Comparison of ENCODE assay signal across 8 cellular contexts in the genomic region with DNA sequence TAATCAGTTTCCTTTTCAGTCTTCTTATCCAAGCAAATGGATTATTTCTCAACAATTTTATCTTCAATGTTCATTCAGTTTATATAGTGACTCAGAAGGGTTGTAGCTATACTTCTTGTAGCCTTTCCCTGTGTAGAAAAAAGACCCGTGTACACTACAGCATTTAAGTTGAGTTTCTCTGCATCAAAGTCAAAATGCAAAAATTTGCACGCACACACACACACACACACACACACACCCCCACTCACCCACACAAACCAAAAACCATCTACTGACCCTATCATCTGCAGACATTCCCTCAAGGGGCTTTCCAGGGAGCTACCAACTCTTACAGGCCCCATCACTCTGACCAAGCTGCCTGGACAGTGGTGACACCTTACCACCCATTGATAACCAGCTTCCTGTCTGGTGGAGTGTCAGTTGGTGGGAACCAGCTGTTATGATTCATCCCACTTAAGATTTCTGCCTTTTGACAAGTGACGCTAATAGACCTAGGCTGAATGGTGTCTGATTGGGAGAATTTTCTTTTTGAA. TPM values are rescaled to one million over a fixed set of nuclear protein-coding genes. Genes with fewer than 3 reads are reported as not detected.
DNase-seq lines count a peak whose midpoint lies in the region; ATAC-seq, FAIRE-seq and TF ChIP-seq lines count a peak whose summit lies in the region.

No MANE protein-coding gene starts in this region.

- no peak for TF ChIP-seq RAD21 in GM12878 (IDR thresholded peaks at IDR 0.05; ENCODE audit: insufficient read depth, low read depth, low read length)

- no peaks in the 10 kb centered on the region for H3K79me2 ChIP-seq in GM12878 (ENCODE audit: control insufficient read depth, insufficient read depth, low read length)

- intact Hi-C loops in GM12878 (cut with micrococcal nuclease; ENCODE audit: unreplicated experiment): loop anchor here (1.0 kb wide), 1 partner anchor 47 kb away; no protein-coding TSS in a partner anchor

- H3K36me3 ChIP-seq in GM12878 (ENCODE audit: control insufficient read depth in 2 of 2, insufficient read depth in 2 of 2, low read length in 1 of 2) (no peaks in the 10 kb centered on the region), gastroesophageal sphincter (no peaks in the 10 kb centered on the region)

- CTCF ChIA-PET in GM12878 (lab: Yijun Ruan, JAX): interaction anchor here (0.7 to 3.6 kb wide), 17 partner anchors 11 to 466 kb away, joined by 3 to 32 read pairs (median 3); a partner anchor contains a TSS

- peak; percentile 94 for DNase-seq in CMK (ENCODE audit: low read depth)
- DNase-seq in GM12878 (ENCODE audit: low read depth, low spot score): peak; percentile 87
- no peak for DNase-seq in COLO829 (ENCODE audit: low spot score)
- DNase-seq in amniotic stem cell (lab: John Stamatoyannopoulos, UW): no peak
- no peak for DNase-seq in HT-29 (ENCODE audit: low spot score)

- H3K9ac ChIP-seq in GM12878 (ENCODE audit: control insufficient read depth, insufficient read depth, low read length): no peak overlapping the region

- H3K4me2 ChIP-seq in GM12878 (ENCODE audit: control insufficient read depth, insufficient read depth): peak overlapping the region; percentile 41; the same call in 1 of the 2 replicates

- peak; percentile 75 for ATAC-seq in GM19438 (IDR thresholded peaks at IDR 0.05; ENCODE audit: low read depth, unreplicated experiment)
- ATAC-seq in HG03460 (IDR thresholded peaks at IDR 0.05; ENCODE audit: unreplicated experiment): peak; percentile 92
- ATAC-seq in GM12878: peak; percentile 99
- no peak for ATAC-seq in gastroesophageal sphincter

- no TSS peak for BruUV-seq in GM12878 (replicated peaks; lab: Mats Ljungman, UMichigan)

- no peaks in the 10 kb centered on the region; the same call in none of the 3 replicates for H3K9me3 ChIP-seq in GM12878 (replicated peaks; ENCODE audit: control insufficient read depth, insufficient read depth, low read length)
- no peaks in the 10 kb centered on the region for H3K9me3 ChIP-seq in gastroesophageal sphincter

- TF ChIP-seq CTCF in GM12878 (IDR thresholded peaks at IDR 0.05 in 2 of 3, conservative IDR thresholded peaks at IDR 0.05 in 1 of 3; ENCODE audit: control insufficient read depth in 2 of 3, extremely low read depth in 1 of 3, insufficient read depth in 1 of 3, low read depth in 3 of 3, low read length in 3 of 3) (no peak), gastroesophageal sphincter (IDR thresholded peaks at IDR 0.05) (no peak)

- no peaks in the 10 kb centered on the region for H4K20me1 ChIP-seq in GM12878 (ENCODE audit: control insufficient read depth, insufficient read depth)

- peaks cover 10% of the 10 kb centered on the region for H3K4me1 ChIP-seq in GM12878 (ENCODE audit: control insufficient read depth, insufficient read depth, low read length)
- H3K4me1 ChIP-seq in gastroesophageal sphincter: no peaks in the 10 kb centered on the region

- in situ Hi-C loops in GM12878 (cut with MboI): no loop called here

- POLR2A ChIA-PET in GM12878 (lab: Charles Lee): interaction anchor here (0.6 to 3.2 kb wide), 14 partner anchors 10 to 243 kb away, joined by 3 to 13 read pairs (median 4); a partner anchor contains a TSS

- TF ChIP-seq POLR2A in GM12878 (IDR thresholded peaks at IDR 0.05; ENCODE audit: low read depth, low read length) (no peak), gastroesophageal sphincter (IDR thresholded peaks at IDR 0.05) (no peak)

- H3K27ac ChIP-seq in GM12878 (ENCODE audit: control insufficient read depth, insufficient read depth) (no peak overlapping the region; the same call in 1 of the 2 replicates), gastroesophageal sphincter (no peak overlapping the region)

- H3K27me3 ChIP-seq in GM12878 (replicated peaks in 1 of 2; ENCODE audit: control insufficient read depth in 2 of 2, insufficient read depth in 2 of 2, low read length in 1 of 2): no peaks in the 10 kb centered on the region
- H3K27me3 ChIP-seq in gastroesophageal sphincter: no peaks in the 10 kb centered on the region

- WGBS in GM12878 (ENCODE audit: insufficient coverage, insufficient replicate concordance, low lambda C conversion rate, missing lambda C conversion rate): 1% methylated on average over 3 of the region's 3 CpGs
- 49 to 79% methylated on average over 3 of the region's 3 CpGs for WGBS in gastroesophageal sphincter (ENCODE audit: low coverage in 1 of 2), 2 donors

- TF ChIP-seq EP300 in GM12878 (IDR thresholded peaks at IDR 0.05; ENCODE audit: borderline replicate concordance in 1 of 2, control insufficient read depth in 1 of 2, low read depth in 2 of 2, low read length in 2 of 2): peak; percentile 52 to 71; a peak in 3 of 4 replicates
- TF ChIP-seq EP300 in gastroesophageal sphincter (IDR thresholded peaks at IDR 0.05): no peak

- SMC1A ChIA-PET in GM12878 (lab: Charles Lee; ENCODE audit: uncharacterized antibody, unreplicated experiment): interaction anchor here (0.8 to 6.4 kb wide), 24 partner anchors 11 to 466 kb away, joined by 3 to 59 read pairs (median 4); a partner anchor contains a TSS

- RAD21 ChIA-PET in GM12878 (lab: Charles Lee; ENCODE audit: unreplicated experiment): interaction anchor here (0.6 to 4.3 kb wide), 19 partner anchors 11 to 629 kb away, joined by 3 to 41 read pairs (median 5); a partner anchor contains a TSS

- peak; percentile 88 for FAIRE-seq in GM12878 (lab: Jason Lieb, UNC)

- no peak overlapping the region for H3K4me3 ChIP-seq in GM12878
- H3K4me3 ChIP-seq in gastroesophageal sphincter: no peak overlapping the region

- H2AFZ ChIP-seq in GM12878 (ENCODE audit: control insufficient read depth, low read depth, low read length): peak overlapping the region; percentile 25; the same call in 1 of the 2 replicates

TF ChIP-seq in GM12878, 131 proteins besides CTCF, POLR2A, EP300 and RAD21 (continues in another document):
- TF ChIP-seq, protein P1, sequence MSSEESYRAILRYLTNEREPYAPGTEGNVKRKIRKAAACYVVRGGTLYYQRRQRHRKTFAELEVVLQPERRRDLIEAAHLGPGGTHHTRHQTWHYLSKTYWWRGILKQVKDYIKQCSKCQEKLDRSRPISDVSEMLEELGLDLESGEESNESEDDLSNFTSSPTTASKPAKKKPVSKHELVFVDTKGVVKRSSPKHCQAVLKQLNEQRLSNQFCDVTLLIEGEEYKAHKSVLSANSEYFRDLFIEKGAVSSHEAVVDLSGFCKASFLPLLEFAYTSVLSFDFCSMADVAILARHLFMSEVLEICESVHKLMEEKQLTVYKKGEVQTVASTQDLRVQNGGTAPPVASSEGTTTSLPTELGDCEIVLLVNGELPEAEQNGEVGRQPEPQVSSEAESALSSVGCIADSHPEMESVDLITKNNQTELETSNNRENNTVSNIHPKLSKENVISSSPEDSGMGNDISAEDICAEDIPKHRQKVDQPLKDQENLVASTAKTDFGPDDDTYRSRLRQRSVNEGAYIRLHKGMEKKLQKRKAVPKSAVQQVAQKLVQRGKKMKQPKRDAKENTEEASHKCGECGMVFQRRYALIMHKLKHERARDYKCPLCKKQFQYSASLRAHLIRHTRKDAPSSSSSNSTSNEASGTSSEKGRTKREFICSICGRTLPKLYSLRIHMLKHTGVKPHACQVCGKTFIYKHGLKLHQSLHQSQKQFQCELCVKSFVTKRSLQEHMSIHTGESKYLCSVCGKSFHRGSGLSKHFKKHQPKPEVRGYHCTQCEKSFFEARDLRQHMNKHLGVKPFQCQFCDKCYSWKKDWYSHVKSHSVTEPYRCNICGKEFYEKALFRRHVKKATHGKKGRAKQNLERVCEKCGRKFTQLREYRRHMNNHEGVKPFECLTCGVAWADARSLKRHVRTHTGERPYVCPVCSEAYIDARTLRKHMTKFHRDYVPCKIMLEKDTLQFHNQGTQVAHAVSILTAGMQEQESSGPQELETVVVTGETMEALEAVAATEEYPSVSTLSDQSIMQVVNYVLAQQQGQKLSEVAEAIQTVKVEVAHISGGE (CRISPR knock-in tag; IDR thresholded peaks at IDR 0.05): no peak
- TF ChIP-seq CREM (IDR thresholded peaks at IDR 0.05; ENCODE audit: low read depth) (peak; percentile 73), SPI1 (IDR thresholded peaks at IDR 0.05; ENCODE audit: borderline replicate concordance, insufficient read depth, low read depth, low read length) (peak; percentile 33; the same call in 1 of the 2 replicates)

RNA-seq across cellular contexts. Expression of a gene that starts 12.2 kb away (rescaled TPM):
- 85.3 and 105 TPM in 2 replicates for total RNA-seq in GM12878 (2013; cell fraction: nucleolus; rRNA removed)
- total RNA-seq in GM12878 (2014; rRNA removed): 59.9 and 61.6 TPM in 2 replicates
- 83.8 and 87.5 TPM in 2 replicates for total RNA-seq in GM12878 (2014; rRNA removed; fragmentation: Illumina TruSeq; extraction: Trizol)
- 76.1 and 76.9 TPM in 2 replicates for total RNA-seq in GM12878 (2021)
- polyA plus RNA-seq in GM12878 (2011; ENCODE audit: low read depth): 24.4 TPM
- 91.4 and 122 TPM in 2 replicates for polyA plus RNA-seq in GM12878 (2011; rRNA removed)
- polyA plus RNA-seq in GM12878 (2011; cell fraction: cytosol; rRNA removed): 38.3 and 41.6 TPM in 2 replicates
- polyA plus RNA-seq in GM12878 (2011; cell fraction: nucleus; rRNA removed): 70.5 and 86.0 TPM in 2 replicates
- polyA plus RNA-seq in GM12878 (2012): 32.2 and 37.2 TPM in 2 replicates
- polyA plus RNA-seq in GM12878 (2014; fragmentation: Illumina TruSeq; extraction: Trizol): 64.9 and 73.3 TPM in 2 replicates
- 10 to 100 TPM; 24.2 to 34.4 TPM for polyA plus RNA-seq in GM12878 (2014; fragmentation: Nextera tagmentation; extraction: Ambion mirVana)
- polyA plus RNA-seq in GM12878 (2014; rRNA removed): 46.4 and 47.7 TPM in 2 replicates
- polyA plus RNA-seq in GM12878 (2016; fragmentation: Nextera tagmentation; extraction: Ambion mirVana): 10 to 100 TPM; 50.2 to 53.1 TPM
- polyA minus RNA-seq in GM12878 (2011; rRNA and poly(A)+ RNA removed): 110 and 125 TPM in 2 replicates
- polyA minus RNA-seq in GM12878 (2011; cell fraction: cytosol; rRNA and poly(A)+ RNA removed): 41.3 and 44.8 TPM in 2 replicates
- polyA minus RNA-seq in GM12878 (2011; cell fraction: nucleus; rRNA and poly(A)+ RNA removed): 172 and 368 TPM in 2 replicates
- 15.4 and 21.7 TPM in 2 replicates for total RNA-seq in HT-29 (2014; rRNA removed; shearing (Covaris generic))
- 100 to 1,000 TPM in 1 of 4 donors, 10 to 100 TPM in 3; 38.4 to 117 (median 59.3) TPM for total RNA-seq in gastroesophageal sphincter

Comparison
In these comparisons a context has a peak if more than half of its experiments do, and no peak if none do; other contexts are left out.
1. DNase-seq: peak in CMK (single experiment) and GM12878 (single experiment); none in COLO829 (single experiment), amniotic stem cell (single experiment) and HT-29 (single experiment).